ENCODE assay signal across 14 cellular contexts in genomic region chr22:23236440-23237139, GRCh38. TPM values are rescaled to one million over a fixed set of nuclear protein-coding genes. Genes with fewer than 3 reads are reported as not detected.
A peak's percentile ranks its signal among the peaks of the same experiment; 100 is the strongest.
DNase-seq lines count a peak whose midpoint lies in the region; ATAC-seq and TF ChIP-seq lines count a peak whose summit lies in the region.
"Had no signal": no experiment of that assay in that cellular context is flagged by ENCODE, and none has a peak within 500 bp of the region (broad histone marks: within the 10 kb centered on the region; RNA-seq: fewer than 3 reads in every experiment).

No MANE protein-coding gene starts in this region.

- no peaks in the 10 kb centered on the region for H3K27me3 Mint-ChIP-seq in CD8-positive, alpha-beta memory T cell
- H3K27me3 Mint-ChIP-seq in effector memory CD8-positive, alpha-beta T cell: no peaks in the 10 kb centered on the region
- H3K27me3 Mint-ChIP-seq in progenitor cell of endocrine pancreas: no peaks in the 10 kb centered on the region

- no peaks in the 10 kb centered on the region for H3K9me3 Mint-ChIP-seq in CD8-positive, alpha-beta memory T cell
- no peaks in the 10 kb centered on the region for H3K9me3 Mint-ChIP-seq in effector memory CD8-positive, alpha-beta T cell
- H3K9me3 Mint-ChIP-seq in progenitor cell of endocrine pancreas (ENCODE audit: low read depth): no peaks in the 10 kb centered on the region

- H3K9me2 ChIP-seq in MM.1S (replicated peaks; ENCODE audit: insufficient read depth, low read length): no peaks in the 10 kb centered on the region

- peaks cover 20% of the 10 kb centered on the region for H3F3A ChIP-seq in MM.1S (ENCODE audit: insufficient read depth, low read length)

- peak overlapping the region in 1 of 7 donors; percentile 48 for H3K4me3 Mint-ChIP-seq in CD8-positive, alpha-beta memory T cell
- peak overlapping the region; percentile 22 to 73 for H3K4me3 Mint-ChIP-seq in effector memory CD8-positive, alpha-beta T cell
- no peak overlapping the region for H3K4me3 Mint-ChIP-seq in progenitor cell of endocrine pancreas (ENCODE audit: low read depth)

- no peaks in the 10 kb centered on the region for H3K27me3 ChIP-seq in CD8-positive, alpha-beta memory T cell (ENCODE audit: insufficient read depth, low read length, poor library complexity, severe bottlenecking)
- no peaks in the 10 kb centered on the region for H3K27me3 ChIP-seq in MM.1S (replicated peaks; ENCODE audit: insufficient read depth, low read length)
- H3K27me3 ChIP-seq in upper lobe of right lung: no peaks in the 10 kb centered on the region
- H3K27me3 ChIP-seq: heart right ventricle, right lobe of liver had no signal

- H3K36me3 Mint-ChIP-seq in CD8-positive, alpha-beta memory T cell: peaks cover 0 to 6% (median 3%) of the 10 kb centered on the region in 3 donors
- peaks cover 14% of the 10 kb centered on the region for H3K36me3 Mint-ChIP-seq in effector memory CD8-positive, alpha-beta T cell (ENCODE audit: insufficient read depth)
- peaks cover 10% of the 10 kb centered on the region for H3K36me3 Mint-ChIP-seq in progenitor cell of endocrine pancreas (ENCODE audit: insufficient read depth)

- peak overlapping the region; percentile 39 to 93 (median 80) for H3K27ac Mint-ChIP-seq in CD8-positive, alpha-beta memory T cell
- H3K27ac Mint-ChIP-seq in effector memory CD8-positive, alpha-beta T cell: peak overlapping the region; percentile 84 to 91
- peak overlapping the region; percentile 16 for H3K27ac Mint-ChIP-seq in progenitor cell of endocrine pancreas

- POLR2A ChIA-PET in CD8-positive, alpha-beta memory T cell (lab: Charles Lee): interaction anchor here (0.7 kb wide), 1 partner anchor 94 kb away, joined by 3 read pairs; no protein-coding TSS in a partner anchor

- H3K4me1 Mint-ChIP-seq in CD8-positive, alpha-beta memory T cell: peaks cover 59 to 81% (median 64%) of the 10 kb centered on the region in 3 donors
- peaks cover 57 to 63% of the 10 kb centered on the region in 2 donors for H3K4me1 Mint-ChIP-seq in effector memory CD8-positive, alpha-beta T cell (ENCODE audit: low read depth in 2 of 2)
- peaks cover 28% of the 10 kb centered on the region for H3K4me1 Mint-ChIP-seq in progenitor cell of endocrine pancreas (ENCODE audit: low read depth)

- no peak overlapping the region for H2AFZ ChIP-seq in MM.1S (ENCODE audit: low read length)

- intact Hi-C loops in upper lobe of right lung (cut with DNase I): no loop called here

- H3K4me3 ChIP-seq in CD8-positive, alpha-beta memory T cell (ENCODE audit: low read length): no peak overlapping the region
- H3K4me3 ChIP-seq in MM.1S (ENCODE audit: low read length): no peak overlapping the region
- H3K4me3 ChIP-seq in upper lobe of right lung: no peak overlapping the region
- H3K4me3 ChIP-seq: right lobe of liver had no signal

- TF ChIP-seq CTCF in MM.1S (IDR thresholded peaks at IDR 0.05; ENCODE audit: low read length): no peak
- no peak for TF ChIP-seq CTCF in progenitor cell of endocrine pancreas (IDR thresholded peaks at IDR 0.05; ENCODE audit: unreplicated experiment)
- no peak for TF ChIP-seq CTCF in upper lobe of right lung (IDR thresholded peaks at IDR 0.05)

- no peak for ATAC-seq in effector memory CD8-positive, alpha-beta T cell (replicated peaks)
- no peak for ATAC-seq in upper lobe of right lung
- no peak for ATAC-seq in HG03342 (IDR thresholded peaks at IDR 0.05; ENCODE audit: unreplicated experiment)
- ATAC-seq: stimulated activated naive CD8-positive, alpha-beta T cell treated with anti-CD3 and anti-CD28 coated beads, Interleukin-15, Interleukin-2, amounts not matched to agents 100 U/mL and 50 U/mL, for 24 hours had no signal

- no peak overlapping the region for H3K9ac ChIP-seq in MM.1S (ENCODE audit: low read length)

- H4K20me1 ChIP-seq in MM.1S (ENCODE audit: insufficient read depth, low read length): peaks cover 88% of the 10 kb centered on the region

- 0 out of 2 replicates have a peak overlapping the region, but pooled peaks have one; percentile 10 for H3K4me2 ChIP-seq in MM.1S (ENCODE audit: low read depth, low read length)

- H3K36me3 ChIP-seq in CD8-positive, alpha-beta memory T cell (ENCODE audit: insufficient read depth, low read length): peaks cover 6% of the 10 kb centered on the region
- H3K36me3 ChIP-seq in MM.1S (replicated peaks; ENCODE audit: insufficient read depth, low read length): no peaks in the 10 kb centered on the region
- no peaks in the 10 kb centered on the region for H3K36me3 ChIP-seq in upper lobe of right lung
- H3K36me3 ChIP-seq: heart right ventricle, right lobe of liver had no signal

- no peaks in the 10 kb centered on the region for H3K9me3 ChIP-seq in CD8-positive, alpha-beta memory T cell (ENCODE audit: low read length)
- H3K9me3 ChIP-seq in MM.1S (replicated peaks; ENCODE audit: insufficient read depth, low read length): no peaks in the 10 kb centered on the region
- H3K9me3 ChIP-seq in upper lobe of right lung: no peaks in the 10 kb centered on the region
- H3K9me3 ChIP-seq: heart right ventricle, right lobe of liver had no signal

- H3K27ac ChIP-seq in CD8-positive, alpha-beta memory T cell (ENCODE audit: low read depth, low read length): no peak overlapping the region
- peak overlapping the region; percentile 40; the same call in 1 of the 2 replicates for H3K27ac ChIP-seq in MM.1S (ENCODE audit: low read length)
- H3K27ac ChIP-seq in upper lobe of right lung: no peak overlapping the region
- H3K27ac ChIP-seq: right lobe of liver had no signal

- peaks cover 46% of the 10 kb centered on the region for H3K4me1 ChIP-seq in CD8-positive, alpha-beta memory T cell (ENCODE audit: insufficient read depth, low read length)
- peaks cover 30% of the 10 kb centered on the region for H3K4me1 ChIP-seq in MM.1S (ENCODE audit: low read length)
- peaks cover 38% of the 10 kb centered on the region for H3K4me1 ChIP-seq in upper lobe of right lung

- DNase-seq in CD8-positive, alpha-beta memory T cell: no peak
- no peak for DNase-seq in MM.1S
- DNase-seq in effector memory CD8-positive, alpha-beta T cell: no peak
- DNase-seq in progenitor cell of endocrine pancreas (ENCODE audit: low spot score, unreplicated experiment): no peak
- no peak for DNase-seq in LoVo (ENCODE audit: low spot score)
- no peak for DNase-seq in upper lobe of right lung
- DNase-seq: activated CD4-positive, CD25-positive, alpha-beta regulatory T cell; activated T-cell treated with anti-CD3 and anti-CD28 coated beads, Interleukin-2, amount 50 U/mL, for 1 hour; NCI-H226; right lobe of liver; stimulated activated naive CD8-positive, alpha-beta T cell treated with anti-CD3 and anti-CD28 coated beads, Interleukin-15, Interleukin-2, amounts not matched to agents 100 U/mL and 50 U/mL, for 24 hours; SW 1271 had no signal

- CTCF ChIA-PET in CD8-positive, alpha-beta memory T cell (lab: Charles Lee): interaction anchor here (1.1 kb wide), 1 partner anchor 58 kb away, joined by 3 read pairs; no protein-coding TSS in a partner anchor

- H3K79me2 ChIP-seq in MM.1S (ENCODE audit: low read length): peaks cover 100% of the 10 kb centered on the region

RNA-seq across cellular contexts. Expression of gene BCR, which starts 56.3 kb away (rescaled TPM):
- 10 to 100 TPM; 33.2 to 34.7 TPM for total RNA-seq in CD8-positive, alpha-beta memory T cell
- polyA plus RNA-seq in CD8-positive, alpha-beta memory T cell: 18.4 TPM
- total RNA-seq in progenitor cell of endocrine pancreas (102 and 106 TPM in 2 replicates), upper lobe of right lung (78.3 TPM)

Comparison
In these comparisons a context has a peak if more than half of its experiments do, and no peak if none do; other contexts are left out.
1. H3K27ac Mint-ChIP-seq: peak in every context shown above with its lines; median percentile 88 in effector memory CD8-positive, alpha-beta T cell; 80 in CD8-positive, alpha-beta memory T cell; 16 in progenitor cell of endocrine pancreas.